Comparison of ENCODE assay signal across 10 cellular contexts in the genomic region with DNA sequence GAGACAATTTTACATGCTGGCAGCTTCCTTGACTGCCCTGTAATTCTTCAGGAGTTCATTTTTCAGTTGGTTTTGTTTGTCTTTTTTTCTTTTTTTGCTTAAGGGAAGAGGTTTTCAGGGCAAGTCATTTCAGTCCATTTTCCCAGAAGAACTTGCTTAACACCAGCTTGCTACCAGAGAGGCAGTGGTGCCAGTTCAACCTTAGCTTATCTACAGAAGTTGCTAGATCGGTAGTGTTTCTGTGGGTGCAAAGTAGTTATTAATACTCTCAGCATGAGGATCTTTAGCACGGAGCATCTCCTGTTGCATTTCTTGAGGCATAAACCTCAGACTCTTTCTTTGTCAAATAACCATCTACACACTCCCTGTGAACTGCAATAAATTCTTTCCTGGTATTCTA. TPM values are rescaled to one million over a fixed set of nuclear protein-coding genes. Genes with fewer than 3 reads are reported as not detected.
DNase-seq lines count a peak whose midpoint lies in the region; ATAC-seq and TF ChIP-seq lines count a peak whose summit lies in the region.
"Had no signal": no experiment of that assay in that cellular context is flagged by ENCODE, and none has a peak within 500 bp of the region (broad histone marks: within the 10 kb centered on the region; RNA-seq: fewer than 3 reads in every experiment).

No MANE protein-coding gene starts in this region.

- POLR2A ChIA-PET in CD8-positive, alpha-beta memory T cell (lab: Charles Lee): no interaction called here

- H3K4me3 ChIP-seq in CD8-positive, alpha-beta memory T cell (ENCODE audit: low read length): no peak overlapping the region
- H3K4me3 ChIP-seq in MG63: peak overlapping the region; percentile 70
- H3K4me3 ChIP-seq in esophagus squamous epithelium: peak overlapping the region in 2 of 4 donors; percentile 66 to 84

- CTCF ChIA-PET in CD8-positive, alpha-beta memory T cell (lab: Charles Lee): interaction anchor here (0.7 to 3.1 kb wide), 6 partner anchors 8 to 307 kb away, joined by 3 to 45 read pairs (median 8); no protein-coding TSS in a partner anchor

- peaks cover 6% of the 10 kb centered on the region for H3K4me1 ChIP-seq in CD8-positive, alpha-beta memory T cell (ENCODE audit: insufficient read depth, low read length)
- peaks cover 4 to 18% (median 7%) of the 10 kb centered on the region in 3 donors for H3K4me1 ChIP-seq in esophagus squamous epithelium

- peaks cover 0 to 3% of the 10 kb centered on the region in 2 donors for H3K27me3 Mint-ChIP-seq in CD8-positive, alpha-beta memory T cell
- peaks cover 7% of the 10 kb centered on the region for H3K27me3 Mint-ChIP-seq in chondrocyte (ENCODE audit: low read depth)
- peaks cover 3% of the 10 kb centered on the region for H3K27me3 Mint-ChIP-seq in neural crest cell (ENCODE audit: low read depth)

- H3K4me3 Mint-ChIP-seq in CD8-positive, alpha-beta memory T cell: peak overlapping the region; percentile 85 to 97 (median 95)
- peak overlapping the region; percentile 98 for H3K4me3 Mint-ChIP-seq in chondrocyte (ENCODE audit: unreplicated experiment)
- peak overlapping the region; percentile 97 for H3K4me3 Mint-ChIP-seq in neural crest cell

- no peaks in the 10 kb centered on the region for H3K9me3 ChIP-seq in CD8-positive, alpha-beta memory T cell (ENCODE audit: low read length)
- H3K9me3 ChIP-seq in MG63: no peaks in the 10 kb centered on the region
- H3K9me3 ChIP-seq in esophagus squamous epithelium: no peaks in the 10 kb centered on the region

- TF ChIP-seq POLR2A in esophagus squamous epithelium (IDR thresholded peaks at IDR 0.05): no peak

- intact Hi-C loops in esophagus squamous epithelium (cut with DNase I): loop anchor here (10.0 kb wide), 1 partner anchor 306 kb away; no protein-coding TSS in a partner anchor

- H3K4me1 Mint-ChIP-seq in CD8-positive, alpha-beta memory T cell: peaks cover 27 to 47% (median 38%) of the 10 kb centered on the region in 3 donors
- H3K4me1 Mint-ChIP-seq in chondrocyte (ENCODE audit: low read depth) (peaks cover 19% of the 10 kb centered on the region), neural crest cell (peaks cover 19% of the 10 kb centered on the region)

- no peak for DNase-seq in CD8-positive, alpha-beta memory T cell
- no peak for DNase-seq in MG63
- DNase-seq in chondrocyte (ENCODE audit: low spot score): no peak
- DNase-seq in neural crest cell (ENCODE audit: low read depth, low spot score): no peak
- DNase-seq in esophagus squamous epithelium (lab: John Stamatoyannopoulos, UW): no peak
- DNase-seq in DMS153 (lab: John Stamatoyannopoulos, UW): no peak
- no peak for DNase-seq in NCI-H2196 treated with DMSO at 0.1 percent for 48 hours (lab: John Stamatoyannopoulos, UW; ENCODE audit: unreplicated experiment)
- DNase-seq: left ventricle myocardium superior had no signal

- TF ChIP-seq CTCF in chondrocyte (IDR thresholded peaks at IDR 0.05) (no peak), neural crest cell (conservative IDR thresholded peaks at IDR 0.05) (no peak), esophagus squamous epithelium (IDR thresholded peaks at IDR 0.05) (no peak)

- H3K36me3 ChIP-seq in CD8-positive, alpha-beta memory T cell (ENCODE audit: insufficient read depth, low read length): no peaks in the 10 kb centered on the region
- no peaks in the 10 kb centered on the region for H3K36me3 ChIP-seq in MG63
- no peaks in the 10 kb centered on the region for H3K36me3 ChIP-seq in esophagus squamous epithelium

- no peak overlapping the region for H3K27ac ChIP-seq in CD8-positive, alpha-beta memory T cell (ENCODE audit: low read depth, low read length)
- H3K27ac ChIP-seq in esophagus squamous epithelium: no peak overlapping the region

- ATAC-seq in HG03354 (IDR thresholded peaks at IDR 0.05; ENCODE audit: poor library complexity, severe bottlenecking, unreplicated experiment): no peak

- 62 to 71% methylated on average over 2 of the region's 2 CpGs for WGBS in esophagus squamous epithelium, 2 donors

- peak overlapping the region in 7 of 8 donors; percentile 60 to 98 (median 84) for H3K27ac Mint-ChIP-seq in CD8-positive, alpha-beta memory T cell
- no peak overlapping the region for H3K27ac Mint-ChIP-seq in chondrocyte (ENCODE audit: unreplicated experiment)
- H3K27ac Mint-ChIP-seq in neural crest cell (ENCODE audit: unreplicated experiment): no peak overlapping the region
- H3K27ac Mint-ChIP-seq: IgD-negative memory B cell had no signal

- H3K36me3 Mint-ChIP-seq in CD8-positive, alpha-beta memory T cell: peaks cover 0 to 5% (median 0%) of the 10 kb centered on the region in 3 donors
- H3K36me3 Mint-ChIP-seq in chondrocyte (ENCODE audit: low read depth) (no peaks in the 10 kb centered on the region), neural crest cell (ENCODE audit: low read depth) (peaks cover 3% of the 10 kb centered on the region)

- no peaks in the 10 kb centered on the region for H3K27me3 ChIP-seq in CD8-positive, alpha-beta memory T cell (ENCODE audit: insufficient read depth, low read length, poor library complexity, severe bottlenecking)
- H3K27me3 ChIP-seq in MG63 (no peaks in the 10 kb centered on the region), esophagus squamous epithelium (no peaks in the 10 kb centered on the region)

- H3K9me3 Mint-ChIP-seq in CD8-positive, alpha-beta memory T cell: peaks cover 0 to 5% (median 0%) of the 10 kb centered on the region in 5 donors
- H3K9me3 Mint-ChIP-seq in chondrocyte (ENCODE audit: low read depth) (peaks cover 8% of the 10 kb centered on the region), neural crest cell (peaks cover 16% of the 10 kb centered on the region)

RNA-seq across cellular contexts. Expression of gene SPEF2, which starts 1.1 kb away (rescaled TPM):
- 1 to 10 TPM; 5.3 to 6.8 TPM for total RNA-seq in CD8-positive, alpha-beta memory T cell
- polyA plus RNA-seq in CD8-positive, alpha-beta memory T cell: 5.5 TPM
- total RNA-seq in MG63 (2014; rRNA removed; shearing (Covaris generic); ENCODE audit: low replicate concordance): 4.2 and 9.1 TPM in 2 replicates
- total RNA-seq in chondrocyte (3.1 to 5.1 TPM (median 3.8 TPM) in 3 replicates), neural crest cell (6.9 and 7.5 TPM in 2 replicates), esophagus squamous epithelium (1 to 10 TPM; 1.2 to 6.1 (median 3.0) TPM)
- polyA plus RNA-seq: IgD-negative memory B cell had no signal

Comparison
In these comparisons a context has a peak if more than half of its experiments do, and no peak if none do; other contexts are left out.
1. H3K27ac Mint-ChIP-seq: peak in CD8-positive, alpha-beta memory T cell (7 of 8); none in chondrocyte (single experiment) and neural crest cell (single experiment).
2. Peak in every context shown above with its lines, with median percentiles within 50 percentile points of each other: H3K4me3 Mint-ChIP-seq.